ENCODE assay signal across 1 cellular context in the genomic region with DNA sequence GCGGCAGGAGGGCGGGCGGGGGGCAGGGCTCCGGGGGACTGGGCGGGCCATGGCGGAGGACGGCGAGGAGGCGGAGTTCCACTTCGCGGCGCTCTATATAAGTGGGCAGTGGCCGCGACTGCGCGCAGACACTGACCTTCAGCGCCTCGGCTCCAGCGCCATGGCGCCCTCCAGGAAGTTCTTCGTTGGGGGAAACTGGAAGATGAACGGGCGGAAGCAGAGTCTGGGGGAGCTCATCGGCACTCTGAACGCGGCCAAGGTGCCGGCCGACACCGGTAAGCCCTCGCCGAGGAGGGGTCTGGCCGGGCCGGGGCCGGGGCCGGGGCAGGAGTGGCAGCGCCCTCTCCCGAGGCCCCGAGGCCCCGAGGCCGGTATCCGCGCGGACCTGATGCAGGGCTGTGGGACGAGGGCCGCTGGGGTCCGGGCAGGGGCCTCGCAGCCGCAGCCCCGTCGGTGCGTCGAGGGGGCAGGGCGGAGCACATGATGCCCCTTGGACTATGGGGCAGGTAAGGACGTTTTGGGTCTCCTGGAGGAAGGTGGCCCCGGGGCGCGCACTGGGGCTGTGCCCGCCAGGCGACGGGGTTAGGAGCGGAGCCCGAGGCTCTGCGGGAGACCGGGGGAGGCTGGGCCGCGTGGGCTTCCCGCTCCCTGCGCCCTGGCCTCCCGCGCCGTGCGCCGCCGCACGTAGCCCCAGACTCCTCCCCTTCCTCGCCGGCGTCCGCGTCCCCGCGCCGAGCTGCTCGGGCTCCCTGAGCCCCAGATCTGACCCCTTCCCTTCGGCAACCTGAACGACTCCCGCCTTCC.
TF ChIP-seq lines count a peak whose summit lies in the region.

A gene (plus strand): TSS at position 125 of the 804 bp plus-strand sequence. CDS start 36 bp downstream, at position 161.

TF ChIP-seq in HepG2, 621 proteins besides CTCF, POLR2A, EP300 and RAD21 (continued from another document and continues in another):
- TF ChIP-seq, protein P1, sequence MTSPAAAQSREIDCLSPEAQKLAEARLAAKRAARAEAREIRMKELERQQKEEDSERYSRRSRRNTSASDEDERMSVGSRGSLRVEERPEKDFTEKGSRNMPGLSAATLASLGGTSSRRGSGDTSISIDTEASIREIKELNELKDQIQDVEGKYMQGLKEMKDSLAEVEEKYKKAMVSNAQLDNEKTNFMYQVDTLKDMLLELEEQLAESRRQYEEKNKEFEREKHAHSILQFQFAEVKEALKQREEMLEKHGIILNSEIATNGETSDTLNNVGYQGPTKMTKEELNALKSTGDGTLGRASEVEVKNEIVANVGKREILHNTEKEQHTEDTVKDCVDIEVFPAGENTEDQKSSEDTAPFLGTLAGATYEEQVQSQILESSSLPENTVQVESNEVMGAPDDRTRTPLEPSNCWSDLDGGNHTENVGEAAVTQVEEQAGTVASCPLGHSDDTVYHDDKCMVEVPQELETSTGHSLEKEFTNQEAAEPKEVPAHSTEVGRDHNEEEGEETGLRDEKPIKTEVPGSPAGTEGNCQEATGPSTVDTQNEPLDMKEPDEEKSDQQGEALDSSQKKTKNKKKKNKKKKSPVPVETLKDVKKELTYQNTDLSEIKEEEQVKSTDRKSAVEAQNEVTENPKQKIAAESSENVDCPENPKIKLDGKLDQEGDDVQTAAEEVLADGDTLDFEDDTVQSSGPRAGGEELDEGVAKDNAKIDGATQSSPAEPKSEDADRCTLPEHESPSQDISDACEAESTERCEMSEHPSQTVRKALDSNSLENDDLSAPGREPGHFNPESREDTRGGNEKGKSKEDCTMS (CRISPR knock-in tag; conservative IDR thresholded peaks at IDR 0.05): no peak; the same call in 1 of the 2 replicates
- TF ChIP-seq, protein P2, sequence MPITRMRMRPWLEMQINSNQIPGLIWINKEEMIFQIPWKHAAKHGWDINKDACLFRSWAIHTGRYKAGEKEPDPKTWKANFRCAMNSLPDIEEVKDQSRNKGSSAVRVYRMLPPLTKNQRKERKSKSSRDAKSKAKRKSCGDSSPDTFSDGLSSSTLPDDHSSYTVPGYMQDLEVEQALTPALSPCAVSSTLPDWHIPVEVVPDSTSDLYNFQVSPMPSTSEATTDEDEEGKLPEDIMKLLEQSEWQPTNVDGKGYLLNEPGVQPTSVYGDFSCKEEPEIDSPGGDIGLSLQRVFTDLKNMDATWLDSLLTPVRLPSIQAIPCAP (CRISPR knock-in tag; IDR thresholded peaks at IDR 0.05; ENCODE audit: low read depth): 0 out of 2 replicates have a peak, but pooled peaks have one; percentile 13
- peak; percentile 70; the same call in 1 of the 2 replicates for TF ChIP-seq ZNF746 (CRISPR knock-in tag; IDR thresholded peaks at IDR 0.05)
- TF ChIP-seq ZBTB38 (CRISPR knock-in tag; IDR thresholded peaks at IDR 0.05): no peak; the same call in 1 of the 2 replicates
- TF ChIP-seq PAF1 (CRISPR knock-in tag; IDR thresholded peaks at IDR 0.05): no peak
- peak; percentile 86 for TF ChIP-seq ZSCAN20 (CRISPR knock-in tag; IDR thresholded peaks at IDR 0.05; ENCODE audit: borderline replicate concordance)
- TF ChIP-seq, protein P3, sequence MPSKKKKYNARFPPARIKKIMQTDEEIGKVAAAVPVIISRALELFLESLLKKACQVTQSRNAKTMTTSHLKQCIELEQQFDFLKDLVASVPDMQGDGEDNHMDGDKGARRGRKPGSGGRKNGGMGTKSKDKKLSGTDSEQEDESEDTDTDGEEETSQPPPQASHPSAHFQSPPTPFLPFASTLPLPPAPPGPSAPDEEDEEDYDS (CRISPR knock-in tag; IDR thresholded peaks at IDR 0.05): peak; percentile 96
- peak; percentile 50; the same call in 1 of the 2 replicates for TF ChIP-seq KMT2B (CRISPR knock-in tag; IDR thresholded peaks at IDR 0.05)
- no peak for TF ChIP-seq FOXA1 (IDR thresholded peaks at IDR 0.05)
- no peak for TF ChIP-seq FOXA1 (CRISPR knock-in tag; IDR thresholded peaks at IDR 0.05)
- no peak for TF ChIP-seq MATR3 (CRISPR knock-in tag; IDR thresholded peaks at IDR 0.05)
- TF ChIP-seq RBM22 (optimal IDR thresholded peaks at IDR 0.05; ENCODE audit: low read length): no peak
- peak; percentile 50; the same call in 1 of the 2 replicates for TF ChIP-seq GZF1 (CRISPR knock-in tag; IDR thresholded peaks at IDR 0.05)
- TF ChIP-seq POLR2G (IDR thresholded peaks at IDR 0.05; ENCODE audit: low read depth, low read length): peak; percentile 98
- TF ChIP-seq KMT2A (CRISPR knock-in tag; IDR thresholded peaks at IDR 0.05): no peak
- TF ChIP-seq MAF1 (CRISPR knock-in tag; IDR thresholded peaks at IDR 0.05; ENCODE audit: borderline replicate concordance): peak; percentile 66; the same call in 1 of the 2 replicates
- no peak; the same call in none of the 2 replicates for TF ChIP-seq ZNF441 (CRISPR knock-in tag; IDR thresholded peaks at IDR 0.05; ENCODE audit: borderline replicate concordance)
- peak; percentile 54 for TF ChIP-seq ZNF781 (CRISPR knock-in tag; IDR thresholded peaks at IDR 0.05; ENCODE audit: borderline replicate concordance, not compliant biosample characterization)
- no peak; the same call in 1 of the 2 replicates for TF ChIP-seq CBX5 (CRISPR knock-in tag; IDR thresholded peaks at IDR 0.05; ENCODE audit: borderline replicate concordance)
- TF ChIP-seq ZNF557 (CRISPR knock-in tag; IDR thresholded peaks at IDR 0.05): peak; percentile 81; the same call in 1 of the 2 replicates
- TF ChIP-seq, protein P4, sequence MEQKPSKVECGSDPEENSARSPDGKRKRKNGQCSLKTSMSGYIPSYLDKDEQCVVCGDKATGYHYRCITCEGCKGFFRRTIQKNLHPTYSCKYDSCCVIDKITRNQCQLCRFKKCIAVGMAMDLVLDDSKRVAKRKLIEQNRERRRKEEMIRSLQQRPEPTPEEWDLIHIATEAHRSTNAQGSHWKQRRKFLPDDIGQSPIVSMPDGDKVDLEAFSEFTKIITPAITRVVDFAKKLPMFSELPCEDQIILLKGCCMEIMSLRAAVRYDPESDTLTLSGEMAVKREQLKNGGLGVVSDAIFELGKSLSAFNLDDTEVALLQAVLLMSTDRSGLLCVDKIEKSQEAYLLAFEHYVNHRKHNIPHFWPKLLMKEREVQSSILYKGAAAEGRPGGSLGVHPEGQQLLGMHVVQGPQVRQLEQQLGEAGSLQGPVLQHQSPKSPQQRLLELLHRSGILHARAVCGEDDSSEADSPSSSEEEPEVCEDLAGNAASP (CRISPR knock-in tag; IDR thresholded peaks at IDR 0.05; ENCODE audit: borderline replicate concordance): peak; percentile 52
- peak; percentile 63; the same call in 1 of the 2 replicates for TF ChIP-seq ZNF180 (CRISPR knock-in tag; IDR thresholded peaks at IDR 0.05; ENCODE audit: borderline replicate concordance, low read depth)
- 0 out of 2 replicates have a peak, but pooled peaks have one; percentile 69 for TF ChIP-seq GLI4 (CRISPR knock-in tag; IDR thresholded peaks at IDR 0.05; ENCODE audit: borderline replicate concordance)
- TF ChIP-seq, protein P5, sequence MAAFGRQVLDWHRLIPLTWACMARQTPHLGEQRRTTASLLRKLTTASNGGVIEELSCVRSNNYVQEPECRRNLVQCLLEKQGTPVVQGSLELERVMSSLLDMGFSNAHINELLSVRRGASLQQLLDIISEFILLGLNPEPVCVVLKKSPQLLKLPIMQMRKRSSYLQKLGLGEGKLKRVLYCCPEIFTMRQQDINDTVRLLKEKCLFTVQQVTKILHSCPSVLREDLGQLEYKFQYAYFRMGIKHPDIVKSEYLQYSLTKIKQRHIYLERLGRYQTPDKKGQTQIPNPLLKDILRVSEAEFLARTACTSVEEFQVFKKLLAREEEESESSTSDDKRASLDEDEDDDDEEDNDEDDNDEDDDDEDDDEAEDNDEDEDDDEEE (CRISPR knock-in tag; IDR thresholded peaks at IDR 0.05): no peak
- peak; percentile 55; the same call in 1 of the 2 replicates for TF ChIP-seq ZMYM4 (CRISPR knock-in tag; IDR thresholded peaks at IDR 0.05)
- TF ChIP-seq ZNF7 (CRISPR knock-in tag; IDR thresholded peaks at IDR 0.05): no peak
- no peak for TF ChIP-seq PTBP1 (IDR thresholded peaks at IDR 0.05; ENCODE audit: low read depth, low read length, poor library complexity, severe bottlenecking)
- TF ChIP-seq GFI1 (CRISPR knock-in tag; IDR thresholded peaks at IDR 0.05; ENCODE audit: borderline replicate concordance): 0 out of 2 replicates have a peak, but pooled peaks have one; percentile 26
- TF ChIP-seq CREM (IDR thresholded peaks at IDR 0.05): no peak
- no peak for TF ChIP-seq CREM (CRISPR knock-in tag; IDR thresholded peaks at IDR 0.05)
- no peak for TF ChIP-seq MIER2 (CRISPR knock-in tag; IDR thresholded peaks at IDR 0.05)
- TF ChIP-seq, protein P6, sequence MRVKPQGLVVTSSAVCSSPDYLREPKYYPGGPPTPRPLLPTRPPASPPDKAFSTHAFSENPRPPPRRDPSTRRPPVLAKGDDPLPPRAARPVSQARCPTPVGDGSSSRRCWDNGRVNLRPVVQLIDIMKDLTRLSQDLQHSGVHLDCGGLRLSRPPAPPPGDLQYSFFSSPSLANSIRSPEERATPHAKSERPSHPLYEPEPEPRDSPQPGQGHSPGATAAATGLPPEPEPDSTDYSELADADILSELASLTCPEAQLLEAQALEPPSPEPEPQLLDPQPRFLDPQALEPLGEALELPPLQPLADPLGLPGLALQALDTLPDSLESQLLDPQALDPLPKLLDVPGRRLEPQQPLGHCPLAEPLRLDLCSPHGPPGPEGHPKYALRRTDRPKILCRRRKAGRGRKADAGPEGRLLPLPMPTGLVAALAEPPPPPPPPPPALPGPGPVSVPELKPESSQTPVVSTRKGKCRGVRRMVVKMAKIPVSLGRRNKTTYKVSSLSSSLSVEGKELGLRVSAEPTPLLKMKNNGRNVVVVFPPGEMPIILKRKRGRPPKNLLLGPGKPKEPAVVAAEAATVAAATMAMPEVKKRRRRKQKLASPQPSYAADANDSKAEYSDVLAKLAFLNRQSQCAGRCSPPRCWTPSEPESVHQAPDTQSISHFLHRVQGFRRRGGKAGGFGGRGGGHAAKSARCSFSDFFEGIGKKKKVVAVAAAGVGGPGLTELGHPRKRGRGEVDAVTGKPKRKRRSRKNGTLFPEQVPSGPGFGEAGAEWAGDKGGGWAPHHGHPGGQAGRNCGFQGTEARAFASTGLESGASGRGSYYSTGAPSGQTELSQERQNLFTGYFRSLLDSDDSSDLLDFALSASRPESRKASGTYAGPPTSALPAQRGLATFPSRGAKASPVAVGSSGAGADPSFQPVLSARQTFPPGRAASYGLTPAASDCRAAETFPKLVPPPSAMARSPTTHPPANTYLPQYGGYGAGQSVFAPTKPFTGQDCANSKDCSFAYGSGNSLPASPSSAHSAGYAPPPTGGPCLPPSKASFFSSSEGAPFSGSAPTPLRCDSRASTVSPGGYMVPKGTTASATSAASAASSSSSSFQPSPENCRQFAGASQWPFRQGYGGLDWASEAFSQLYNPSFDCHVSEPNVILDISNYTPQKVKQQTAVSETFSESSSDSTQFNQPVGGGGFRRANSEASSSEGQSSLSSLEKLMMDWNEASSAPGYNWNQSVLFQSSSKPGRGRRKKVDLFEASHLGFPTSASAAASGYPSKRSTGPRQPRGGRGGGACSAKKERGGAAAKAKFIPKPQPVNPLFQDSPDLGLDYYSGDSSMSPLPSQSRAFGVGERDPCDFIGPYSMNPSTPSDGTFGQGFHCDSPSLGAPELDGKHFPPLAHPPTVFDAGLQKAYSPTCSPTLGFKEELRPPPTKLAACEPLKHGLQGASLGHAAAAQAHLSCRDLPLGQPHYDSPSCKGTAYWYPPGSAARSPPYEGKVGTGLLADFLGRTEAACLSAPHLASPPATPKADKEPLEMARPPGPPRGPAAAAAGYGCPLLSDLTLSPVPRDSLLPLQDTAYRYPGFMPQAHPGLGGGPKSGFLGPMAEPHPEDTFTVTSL (CRISPR knock-in tag; IDR thresholded peaks at IDR 0.05; ENCODE audit: borderline replicate concordance): no peak
- TF ChIP-seq, protein P7, sequence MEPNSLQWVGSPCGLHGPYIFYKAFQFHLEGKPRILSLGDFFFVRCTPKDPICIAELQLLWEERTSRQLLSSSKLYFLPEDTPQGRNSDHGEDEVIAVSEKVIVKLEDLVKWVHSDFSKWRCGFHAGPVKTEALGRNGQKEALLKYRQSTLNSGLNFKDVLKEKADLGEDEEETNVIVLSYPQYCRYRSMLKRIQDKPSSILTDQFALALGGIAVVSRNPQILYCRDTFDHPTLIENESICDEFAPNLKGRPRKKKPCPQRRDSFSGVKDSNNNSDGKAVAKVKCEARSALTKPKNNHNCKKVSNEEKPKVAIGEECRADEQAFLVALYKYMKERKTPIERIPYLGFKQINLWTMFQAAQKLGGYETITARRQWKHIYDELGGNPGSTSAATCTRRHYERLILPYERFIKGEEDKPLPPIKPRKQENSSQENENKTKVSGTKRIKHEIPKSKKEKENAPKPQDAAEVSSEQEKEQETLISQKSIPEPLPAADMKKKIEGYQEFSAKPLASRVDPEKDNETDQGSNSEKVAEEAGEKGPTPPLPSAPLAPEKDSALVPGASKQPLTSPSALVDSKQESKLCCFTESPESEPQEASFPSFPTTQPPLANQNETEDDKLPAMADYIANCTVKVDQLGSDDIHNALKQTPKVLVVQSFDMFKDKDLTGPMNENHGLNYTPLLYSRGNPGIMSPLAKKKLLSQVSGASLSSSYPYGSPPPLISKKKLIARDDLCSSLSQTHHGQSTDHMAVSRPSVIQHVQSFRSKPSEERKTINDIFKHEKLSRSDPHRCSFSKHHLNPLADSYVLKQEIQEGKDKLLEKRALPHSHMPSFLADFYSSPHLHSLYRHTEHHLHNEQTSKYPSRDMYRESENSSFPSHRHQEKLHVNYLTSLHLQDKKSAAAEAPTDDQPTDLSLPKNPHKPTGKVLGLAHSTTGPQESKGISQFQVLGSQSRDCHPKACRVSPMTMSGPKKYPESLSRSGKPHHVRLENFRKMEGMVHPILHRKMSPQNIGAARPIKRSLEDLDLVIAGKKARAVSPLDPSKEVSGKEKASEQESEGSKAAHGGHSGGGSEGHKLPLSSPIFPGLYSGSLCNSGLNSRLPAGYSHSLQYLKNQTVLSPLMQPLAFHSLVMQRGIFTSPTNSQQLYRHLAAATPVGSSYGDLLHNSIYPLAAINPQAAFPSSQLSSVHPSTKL (CRISPR knock-in tag; IDR thresholded peaks at IDR 0.05): no peak
- TF ChIP-seq HCFC1 (IDR thresholded peaks at IDR 0.05; ENCODE audit: low read depth, low read length): no peak
- TF ChIP-seq U2AF2 (IDR thresholded peaks at IDR 0.05; ENCODE audit: low read depth, low read length): no peak
- TF ChIP-seq, protein P8, sequence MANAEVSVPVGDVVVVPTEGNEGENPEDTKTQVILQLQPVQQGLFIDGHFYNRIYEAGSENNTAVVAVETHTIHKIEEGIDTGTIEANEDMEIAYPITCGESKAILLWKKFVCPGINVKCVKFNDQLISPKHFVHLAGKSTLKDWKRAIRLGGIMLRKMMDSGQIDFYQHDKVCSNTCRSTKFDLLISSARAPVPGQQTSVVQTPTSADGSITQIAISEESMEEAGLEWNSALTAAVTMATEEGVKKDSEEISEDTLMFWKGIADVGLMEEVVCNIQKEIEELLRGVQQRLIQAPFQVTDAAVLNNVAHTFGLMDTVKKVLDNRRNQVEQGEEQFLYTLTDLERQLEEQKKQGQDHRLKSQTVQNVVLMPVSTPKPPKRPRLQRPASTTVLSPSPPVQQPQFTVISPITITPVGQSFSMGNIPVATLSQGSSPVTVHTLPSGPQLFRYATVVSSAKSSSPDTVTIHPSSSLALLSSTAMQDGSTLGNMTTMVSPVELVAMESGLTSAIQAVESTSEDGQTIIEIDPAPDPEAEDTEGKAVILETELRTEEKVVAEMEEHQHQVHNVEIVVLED (CRISPR knock-in tag; IDR thresholded peaks at IDR 0.05; ENCODE audit: borderline replicate concordance): 0 out of 2 replicates have a peak, but pooled peaks have one; percentile 69
- TF ChIP-seq, protein P9, sequence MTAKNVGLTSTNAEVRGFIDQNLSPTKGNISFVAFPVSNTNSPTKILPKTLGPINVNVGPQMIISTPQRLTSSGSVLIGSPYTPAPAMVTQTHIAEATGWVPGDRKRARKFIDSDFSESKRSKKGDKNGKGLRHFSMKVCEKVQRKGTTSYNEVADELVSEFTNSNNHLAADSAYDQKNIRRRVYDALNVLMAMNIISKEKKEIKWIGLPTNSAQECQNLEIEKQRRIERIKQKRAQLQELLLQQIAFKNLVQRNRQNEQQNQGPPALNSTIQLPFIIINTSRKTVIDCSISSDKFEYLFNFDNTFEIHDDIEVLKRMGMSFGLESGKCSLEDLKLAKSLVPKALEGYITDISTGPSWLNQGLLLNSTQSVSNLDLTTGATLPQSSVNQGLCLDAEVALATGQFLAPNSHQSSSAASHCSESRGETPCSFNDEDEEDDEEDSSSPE (CRISPR knock-in tag; IDR thresholded peaks at IDR 0.05): peak; percentile 47; the same call in 1 of the 2 replicates
